ENCODE assay signal across 14 cellular contexts in genomic region chr3:171142985-171143384, GRCh38.
DNase-seq lines count a peak whose midpoint lies in the region; ATAC-seq and TF ChIP-seq lines count a peak whose summit lies in the region.
"Had no signal": no experiment of that assay in that cellular context is flagged by ENCODE, and none has a peak within 500 bp of the region (broad histone marks: within the 10 kb centered on the region; RNA-seq: fewer than 3 reads in every experiment).

No MANE protein-coding gene starts in this region.

- peaks cover 12% of the 10 kb centered on the region for H3K36me3 Mint-ChIP-seq in osteocyte (ENCODE audit: unreplicated experiment)
- H3K36me3 Mint-ChIP-seq: memory B cell had no signal

- peaks cover 24% of the 10 kb centered on the region for H3K4me1 Mint-ChIP-seq in osteocyte (ENCODE audit: unreplicated experiment)
- H3K4me1 Mint-ChIP-seq: memory B cell had no signal

- peak overlapping the region; percentile 16 for H3K4me3 Mint-ChIP-seq in osteocyte (ENCODE audit: unreplicated experiment)
- H3K4me3 Mint-ChIP-seq: activated T-helper 1 cell treated with anti-CD3 and anti-CD28 coated beads, Interleukin-12 subunit alpha, Interleukin-12 subunit beta, Interleukin-2, Interleukin-4 antibody, amounts not matched to agents 30 ng/mL and 10 ng/mL and 1 ng/mL, durations not matched to agents 14 hours and 24 hours and 36 hours; memory B cell had no signal

- intact Hi-C loops in sciatic nerve (cut with DNase I): no loop called here

- H3K27ac Mint-ChIP-seq in osteocyte (ENCODE audit: unreplicated experiment): peak overlapping the region; percentile 89
- H3K27ac Mint-ChIP-seq: activated T-helper 1 cell treated with anti-CD3 and anti-CD28 coated beads, Interleukin-12 subunit alpha, Interleukin-12 subunit beta, Interleukin-2, Interleukin-4 antibody, amounts not matched to agents 30 ng/mL and 10 ng/mL and 1 ng/mL, durations not matched to agents 14 hours and 24 hours and 36 hours; memory B cell had no signal

- no peak for ATAC-seq in sciatic nerve

- peaks cover 11% of the 10 kb centered on the region for H3K9me3 Mint-ChIP-seq in osteocyte (ENCODE audit: unreplicated experiment)
- H3K9me3 Mint-ChIP-seq: activated T-helper 1 cell treated with anti-CD3 and anti-CD28 coated beads, Interleukin-12 subunit alpha, Interleukin-12 subunit beta, Interleukin-2, Interleukin-4 antibody, amounts not matched to agents 30 ng/mL and 10 ng/mL and 1 ng/mL, durations not matched to agents 14 hours and 24 hours and 36 hours; memory B cell had no signal

- TF ChIP-seq CTCF in choroid plexus epithelial cell (conservative IDR thresholded peaks at IDR 0.05; ENCODE audit: low read depth, low read length) (no peak), osteocyte (IDR thresholded peaks at IDR 0.05) (no peak)

- no peak overlapping the region for H3K4me3 ChIP-seq in choroid plexus epithelial cell (ENCODE audit: low read depth, low read length)
- H3K4me3 ChIP-seq: prostate gland, tibial artery had no signal

- DNase-seq in GM03348 (ENCODE audit: low spot score): peak; percentile 60
- DNase-seq in NCI-H2196 (lab: John Stamatoyannopoulos, UW; ENCODE audit: unreplicated experiment): peak; percentile 75
- peak; percentile 87 for DNase-seq in choroid plexus epithelial cell (ENCODE audit: low read depth)
- peak; percentile 92 for DNase-seq in osteocyte (ENCODE audit: extremely low spot score, unreplicated experiment)
- DNase-seq in DMS153 treated with DMSO at 0.1 percent for 48 hours (lab: John Stamatoyannopoulos, UW; ENCODE audit: unreplicated experiment): no peak
- no peak for DNase-seq in NCI-H82 (lab: John Stamatoyannopoulos, UW)
- DNase-seq in Kasumi-1 (lab: John Stamatoyannopoulos, UW): no peak
- DNase-seq in sciatic nerve (ENCODE audit: low spot score): no peak
- DNase-seq: activated CD4-positive, CD25-positive, alpha-beta regulatory T cell treated with anti-CD3 and anti-CD28 coated beads, Interleukin-2, amount 50 U/mL, for 72 hours; glutamatergic neuron; tibial artery had no signal

- H3K27me3 Mint-ChIP-seq in osteocyte (ENCODE audit: unreplicated experiment): no peaks in the 10 kb centered on the region
- H3K27me3 Mint-ChIP-seq: memory B cell had no signal

Comparison
In these comparisons a context has a peak if more than half of its experiments do, and no peak if none do; other contexts are left out.
1. DNase-seq: peak in GM03348 (single experiment), NCI-H2196 (single experiment), choroid plexus epithelial cell (single experiment) and osteocyte (single experiment); none in DMS153 treated with DMSO at 0.1 percent for 48 hours (single experiment), NCI-H82 (single experiment), Kasumi-1 (0 of 2) and sciatic nerve (single experiment).